Comparison of ENCODE assay signal across 19 cellular contexts in genomic region chr12:42794811-42795210, GRCh38.
"Had no signal": no experiment of that assay in that cellular context is flagged by ENCODE, and none has a peak within 500 bp of the region (broad histone marks: within the 10 kb centered on the region; RNA-seq: fewer than 3 reads in every experiment).

No MANE protein-coding gene starts in this region.

- DNase-seq: activated CD4-positive, alpha-beta T cell treated with anti-CD3 and anti-CD28 coated beads for 36 hours; activated CD8-positive, alpha-beta memory T cell treated with anti-CD3 and anti-CD28 coated beads, Interleukin-2, amount 50 U/mL, for 4 hours; activated CD8-positive, alpha-beta T cell treated with anti-CD3 and anti-CD28 coated beads for 36 hours; activated gamma-delta T cell treated with Interleukin-2 at 50 U/mL for 16 hours; activated naive CD8-positive, alpha-beta T cell treated with anti-CD3 and anti-CD28 coated beads for 36 hours; activated T-cell treated with anti-CD3 and anti-CD28 coated beads, Interleukin-2, amount 50 U/mL, for 72 hours; aorta; colonic mucosa; left colon; natural killer cell; nucleus accumbens; right cardiac atrium; spleen; stimulated activated naive CD4-positive, alpha-beta T cell had no signal

- H3K27me3 ChIP-seq: colonic mucosa, spleen, suprapubic skin had no signal

- FAIRE-seq: endothelial cell of umbilical vein had no signal

- ATAC-seq: activated CD4-positive, alpha-beta T cell treated with anti-CD3 and anti-CD28 coated beads for 36 hours; activated CD8-positive, alpha-beta T cell treated with anti-CD3 and anti-CD28 coated beads for 36 hours; activated T-cell treated with anti-CD3 and anti-CD28 coated beads, Interleukin-2, amount 50 U/mL, for 72 hours; left colon; natural killer cell; right cardiac atrium had no signal

- H3K36me3 Mint-ChIP-seq: activated naive CD8-positive, alpha-beta T cell treated with anti-CD3 and anti-CD28 coated beads for 36 hours; natural killer cell; type B pancreatic cell had no signal

- H3K4me1 Mint-ChIP-seq: activated CD4-positive, alpha-beta T cell treated with anti-CD3 and anti-CD28 coated beads for 36 hours; activated naive CD8-positive, alpha-beta T cell treated with anti-CD3 and anti-CD28 coated beads for 36 hours; natural killer cell had no signal

- H3K27ac ChIP-seq: colonic mucosa, spleen, suprapubic skin, VCaP had no signal

- H3K4me3 ChIP-seq: colonic mucosa, spleen, suprapubic skin had no signal

- H3K36me3 ChIP-seq: colonic mucosa, spleen, suprapubic skin had no signal

- H3K4me1 ChIP-seq: colonic mucosa, suprapubic skin had no signal

- H3K9me3 ChIP-seq: colonic mucosa, spleen, suprapubic skin had no signal

- H3K9me3 Mint-ChIP-seq: activated naive CD8-positive, alpha-beta T cell treated with anti-CD3 and anti-CD28 coated beads for 36 hours; type B pancreatic cell had no signal

- H3K27me3 Mint-ChIP-seq: activated CD4-positive, alpha-beta T cell treated with anti-CD3 and anti-CD28 coated beads for 36 hours; activated CD8-positive, alpha-beta T cell treated with anti-CD3 and anti-CD28 coated beads for 36 hours; activated naive CD8-positive, alpha-beta T cell treated with anti-CD3 and anti-CD28 coated beads for 36 hours; progenitor cell of endocrine pancreas had no signal

- H3K27ac Mint-ChIP-seq: activated CD4-positive, alpha-beta T cell treated with anti-CD3 and anti-CD28 coated beads for 36 hours; activated CD8-positive, alpha-beta T cell treated with anti-CD3 and anti-CD28 coated beads for 36 hours; activated naive CD8-positive, alpha-beta T cell treated with anti-CD3 and anti-CD28 coated beads for 36 hours; activated T-cell treated with anti-CD3 and anti-CD28 coated beads, Interleukin-2, amount 50 U/mL, for 72 hours; natural killer cell; type B pancreatic cell had no signal

- H3K4me3 Mint-ChIP-seq: activated CD4-positive, alpha-beta T cell treated with anti-CD3 and anti-CD28 coated beads for 36 hours; activated CD8-positive, alpha-beta T cell treated with anti-CD3 and anti-CD28 coated beads for 36 hours; activated naive CD8-positive, alpha-beta T cell treated with anti-CD3 and anti-CD28 coated beads for 36 hours; activated T-cell treated with anti-CD3 and anti-CD28 coated beads, Interleukin-2, amount 50 U/mL, for 72 hours; natural killer cell; type B pancreatic cell had no signal
